In the genomic region with DNA sequence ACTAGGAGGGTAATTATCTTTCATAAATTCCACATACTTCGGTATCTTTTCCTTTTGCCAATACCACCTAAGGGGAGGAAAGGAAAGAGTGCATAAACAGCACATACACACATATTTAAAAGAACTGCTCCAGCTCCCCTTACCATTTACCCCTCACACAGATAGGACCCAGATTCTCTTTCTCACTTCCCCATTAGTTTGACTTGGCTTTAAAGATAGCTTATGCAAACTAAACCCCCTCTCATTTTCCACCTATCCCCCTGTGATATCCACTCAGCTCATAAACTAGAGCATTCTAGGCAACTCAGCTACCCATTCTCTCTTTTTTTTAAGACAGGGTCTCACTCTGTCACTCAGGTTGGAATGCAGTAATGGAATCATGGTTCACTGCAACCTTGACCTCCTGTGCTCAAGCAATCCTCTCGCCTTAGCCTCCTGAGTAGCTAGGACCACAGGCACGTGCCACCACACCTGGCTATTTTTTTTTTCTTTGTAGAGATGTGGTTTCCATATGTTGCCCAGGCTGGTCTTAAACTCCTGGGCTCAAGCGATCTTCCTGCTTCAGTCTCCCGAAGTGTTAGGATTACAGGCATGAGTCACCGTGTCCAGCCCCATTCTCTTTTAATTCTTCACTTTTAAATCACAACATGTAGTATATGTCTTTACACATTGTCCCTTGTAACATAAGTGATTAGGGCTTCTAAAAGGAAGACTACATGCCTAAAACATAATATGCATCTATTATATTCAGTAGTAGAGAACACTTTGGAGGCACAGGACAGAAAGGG, we compare ENCODE assay signal across 15 cellular contexts. TPM values are rescaled to one million over a fixed set of nuclear protein-coding genes. Genes with fewer than 3 reads are reported as not detected.
DNase-seq lines count a peak whose midpoint lies in the region; ATAC-seq and TF ChIP-seq lines count a peak whose summit lies in the region.
"Had no signal": no experiment of that assay in that cellular context is flagged by ENCODE, and none has a peak within 500 bp of the region (broad histone marks: within the 10 kb centered on the region; RNA-seq: fewer than 3 reads in every experiment).

No MANE protein-coding gene starts in this region.

- H3K4me1 ChIP-seq in colonic mucosa, result peaks cover 3% of the 10 kb centered on the region

- no peaks in the 10 kb centered on the region for H3K9me3 ChIP-seq in colonic mucosa

- H3K4me3 ChIP-seq in retinal pigment epithelial cell (ENCODE audit: low read length) (no peak overlapping the region), colonic mucosa (no peak overlapping the region)

- TF ChIP-seq CTCF in retinal pigment epithelial cell (conservative IDR thresholded peaks at IDR 0.05; ENCODE audit: low read depth, low read length) (no peak), colonic mucosa (IDR thresholded peaks at IDR 0.05) (no peak)

- peak; percentile 40 for ATAC-seq in GM19043 (IDR thresholded peaks at IDR 0.05; ENCODE audit: low read depth, unreplicated experiment)
- ATAC-seq in HG02571 (IDR thresholded peaks at IDR 0.05; ENCODE audit: unreplicated experiment), result peak; percentile 31
- ATAC-seq in HG03575 (IDR thresholded peaks at IDR 0.05; ENCODE audit: extremely low read depth, insufficient number of reproducible peaks, low FRiP score, unreplicated experiment), result peak; percentile 40
- no peak for ATAC-seq in Right ventricle myocardium inferior

- H3K27ac ChIP-seq in colonic mucosa, result no peak overlapping the region

- intact Hi-C loops in Right ventricle myocardium inferior (cut with DNase I) (loop anchor here (2.0 kb wide), 1 partner anchor 59 kb away; no protein-coding TSS in a partner anchor), colonic mucosa (cut with DNase I) (no loop called here)

- H3K36me3 ChIP-seq in colonic mucosa, result no peaks in the 10 kb centered on the region

- H3K27me3 ChIP-seq in colonic mucosa, result no peaks in the 10 kb centered on the region

- H3K9ac ChIP-seq in colonic mucosa (ENCODE audit: low read depth in 2 of 2, low read length in 2 of 2), result no peak overlapping the region

- DNase-seq in retinal pigment epithelial cell (ENCODE audit: low read depth) (peak; percentile 20), Right ventricle myocardium inferior (ENCODE audit: missing footprints) (no peak), colonic mucosa (no peak), DMS53 (lab: John Stamatoyannopoulos, UW) (no peak)
- DNase-seq: activated CD4-positive, alpha-beta T cell treated with anti-CD3 and anti-CD28 coated beads for 48 hours; activated effector memory CD4-positive, alpha-beta T cell treated with anti-CD3 and anti-CD28 coated beads, Interleukin-2, amount 50 U/mL, for 16 hours; caudate nucleus; CD8-positive, alpha-beta memory T cell; NCI-H2029; retina; substantia nigra; SW 1271 had no signal

RNA-seq across cellular contexts. Expression of a gene that starts 4.0 kb away (rescaled TPM):
- total RNA-seq in Right ventricle myocardium inferior (46.1 TPM), colonic mucosa (10 to 100 TPM; 72.2 to 93.1 TPM)

RNA-seq across cellular contexts. Expression of a gene that starts 56.9 kb away (rescaled TPM):
- total RNA-seq in Right ventricle myocardium inferior (19.9 TPM), colonic mucosa (10 to 100 TPM in 1 of 2 donors, 1 to 10 TPM in 1; 9.1 to 11.1 TPM)

RNA-seq across cellular contexts. Expression of a gene that starts 57.1 kb away (rescaled TPM):
- 1.5 TPM for total RNA-seq in Right ventricle myocardium inferior
- total RNA-seq in colonic mucosa, result 1 to 10 TPM; 4.6 to 5.7 TPM
